Comparison of ENCODE assay signal across 1 cellular context in the genomic region with DNA sequence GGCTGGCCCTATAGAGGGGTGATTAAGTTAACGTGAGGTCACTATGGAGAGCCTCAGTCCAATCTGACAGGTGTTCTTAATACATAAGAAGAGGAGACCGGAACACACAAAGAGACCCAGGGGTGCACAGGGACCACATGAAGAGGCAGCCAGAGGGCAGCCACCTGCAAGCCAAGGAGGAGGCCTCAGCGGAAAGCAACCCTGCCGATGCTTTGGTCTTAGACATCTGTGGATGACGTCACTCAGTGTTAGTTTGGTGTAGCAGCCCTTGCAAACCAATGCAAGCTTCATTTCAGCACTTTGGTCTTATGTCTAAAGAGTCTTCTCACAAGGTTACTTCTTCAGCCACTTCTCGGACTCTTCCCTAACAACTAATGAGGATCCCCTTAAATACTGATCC.
TF ChIP-seq lines count a peak whose summit lies in the region.

No MANE protein-coding gene starts in this region.

TF ChIP-seq in GM12878, 131 proteins besides CTCF, POLR2A, EP300 and RAD21 (continued from another document):
- TF ChIP-seq SUPT20H (IDR thresholded peaks at IDR 0.05; ENCODE audit: borderline replicate concordance, control insufficient read depth, low read depth, low read length) (no peak), POLR2AphosphoS5 (IDR thresholded peaks at IDR 0.05; ENCODE audit: low read length) (no peak), BCL11A (IDR thresholded peaks at IDR 0.05; ENCODE audit: low read depth, low read length) (no peak), SPI1 (IDR thresholded peaks at IDR 0.05; ENCODE audit: borderline replicate concordance, insufficient read depth, low read depth, low read length) (no peak), CREB1 (IDR thresholded peaks at IDR 0.05; ENCODE audit: low read depth) (no peak), ZNF384 (IDR thresholded peaks at IDR 0.05; ENCODE audit: borderline replicate concordance, low read depth, low read length) (no peak), CREM (IDR thresholded peaks at IDR 0.05; ENCODE audit: low read depth) (peak; percentile 95), ZBED1 (IDR thresholded peaks at IDR 0.05; ENCODE audit: borderline replicate concordance) (no peak; the same call in 1 of the 2 replicates), YY1 (IDR thresholded peaks at IDR 0.05; ENCODE audit: low read depth, low read length) (no peak), RFX5 (IDR thresholded peaks at IDR 0.05; ENCODE audit: low read depth, low read length) (no peak), HDAC2 (IDR thresholded peaks at IDR 0.05) (no peak), NRF1 (conservative IDR thresholded peaks at IDR 0.05; ENCODE audit: low read depth, low read length) (no peak), TCF7 (IDR thresholded peaks at IDR 0.05; ENCODE audit: borderline replicate concordance) (no peak), SMAD5 (IDR thresholded peaks at IDR 0.05; ENCODE audit: low read depth) (no peak), RELA (IDR thresholded peaks at IDR 0.05; ENCODE audit: borderline replicate concordance, partially characterized antibody) (no peak), JUND (IDR thresholded peaks at IDR 0.05; ENCODE audit: low read depth, low read length) (0 out of 2 replicates have a peak, but pooled peaks have one; percentile 26), TAF1 (IDR thresholded peaks at IDR 0.05; ENCODE audit: borderline replicate concordance, low read depth, low read length) (no peak; the same call in 1 of the 2 replicates), ZNF622 (IDR thresholded peaks at IDR 0.05) (no peak), ETV6 (conservative IDR thresholded peaks at IDR 0.05 in 1 of 2, IDR thresholded peaks at IDR 0.05 in 1 of 2; ENCODE audit: borderline replicate concordance in 1 of 2, low read depth in 1 of 2) (no peak; a peak in 1 of 4 replicates), IRF4 (IDR thresholded peaks at IDR 0.05; ENCODE audit: low read depth, low read length) (peak; percentile 52; the same call in 1 of the 2 replicates), NBN (IDR thresholded peaks at IDR 0.05) (peak; percentile 42; the same call in 1 of the 2 replicates), MEF2B (IDR thresholded peaks at IDR 0.05; ENCODE audit: partially characterized antibody, poor library complexity, severe bottlenecking) (no peak), EZH2 (IDR thresholded peaks at IDR 0.05; ENCODE audit: borderline replicate concordance, control insufficient read depth, low read depth, low read length) (no peak), ZSCAN29 (IDR thresholded peaks at IDR 0.05) (no peak), RUNX3 (IDR thresholded peaks at IDR 0.05; ENCODE audit: low read length) (no peak)
- TF ChIP-seq, protein P1, sequence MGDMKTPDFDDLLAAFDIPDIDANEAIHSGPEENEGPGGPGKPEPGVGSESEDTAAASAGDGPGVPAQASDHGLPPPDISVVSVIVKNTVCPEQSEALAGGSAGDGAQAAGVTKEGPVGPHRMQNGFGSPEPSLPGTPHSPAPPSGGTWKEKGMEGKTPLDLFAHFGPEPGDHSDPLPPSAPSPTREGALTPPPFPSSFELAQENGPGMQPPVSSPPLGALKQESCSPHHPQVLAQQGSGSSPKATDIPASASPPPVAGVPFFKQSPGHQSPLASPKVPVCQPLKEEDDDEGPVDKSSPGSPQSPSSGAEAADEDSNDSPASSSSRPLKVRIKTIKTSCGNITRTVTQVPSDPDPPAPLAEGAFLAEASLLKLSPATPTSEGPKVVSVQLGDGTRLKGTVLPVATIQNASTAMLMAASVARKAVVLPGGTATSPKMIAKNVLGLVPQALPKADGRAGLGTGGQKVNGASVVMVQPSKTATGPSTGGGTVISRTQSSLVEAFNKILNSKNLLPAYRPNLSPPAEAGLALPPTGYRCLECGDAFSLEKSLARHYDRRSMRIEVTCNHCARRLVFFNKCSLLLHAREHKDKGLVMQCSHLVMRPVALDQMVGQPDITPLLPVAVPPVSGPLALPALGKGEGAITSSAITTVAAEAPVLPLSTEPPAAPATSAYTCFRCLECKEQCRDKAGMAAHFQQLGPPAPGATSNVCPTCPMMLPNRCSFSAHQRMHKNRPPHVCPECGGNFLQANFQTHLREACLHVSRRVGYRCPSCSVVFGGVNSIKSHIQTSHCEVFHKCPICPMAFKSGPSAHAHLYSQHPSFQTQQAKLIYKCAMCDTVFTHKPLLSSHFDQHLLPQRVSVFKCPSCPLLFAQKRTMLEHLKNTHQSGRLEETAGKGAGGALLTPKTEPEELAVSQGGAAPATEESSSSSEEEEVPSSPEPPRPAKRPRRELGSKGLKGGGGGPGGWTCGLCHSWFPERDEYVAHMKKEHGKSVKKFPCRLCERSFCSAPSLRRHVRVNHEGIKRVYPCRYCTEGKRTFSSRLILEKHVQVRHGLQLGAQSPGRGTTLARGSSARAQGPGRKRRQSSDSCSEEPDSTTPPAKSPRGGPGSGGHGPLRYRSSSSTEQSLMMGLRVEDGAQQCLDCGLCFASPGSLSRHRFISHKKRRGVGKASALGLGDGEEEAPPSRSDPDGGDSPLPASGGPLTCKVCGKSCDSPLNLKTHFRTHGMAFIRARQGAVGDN (IDR thresholded peaks at IDR 0.05): peak; percentile 84
- TF ChIP-seq, protein P2, sequence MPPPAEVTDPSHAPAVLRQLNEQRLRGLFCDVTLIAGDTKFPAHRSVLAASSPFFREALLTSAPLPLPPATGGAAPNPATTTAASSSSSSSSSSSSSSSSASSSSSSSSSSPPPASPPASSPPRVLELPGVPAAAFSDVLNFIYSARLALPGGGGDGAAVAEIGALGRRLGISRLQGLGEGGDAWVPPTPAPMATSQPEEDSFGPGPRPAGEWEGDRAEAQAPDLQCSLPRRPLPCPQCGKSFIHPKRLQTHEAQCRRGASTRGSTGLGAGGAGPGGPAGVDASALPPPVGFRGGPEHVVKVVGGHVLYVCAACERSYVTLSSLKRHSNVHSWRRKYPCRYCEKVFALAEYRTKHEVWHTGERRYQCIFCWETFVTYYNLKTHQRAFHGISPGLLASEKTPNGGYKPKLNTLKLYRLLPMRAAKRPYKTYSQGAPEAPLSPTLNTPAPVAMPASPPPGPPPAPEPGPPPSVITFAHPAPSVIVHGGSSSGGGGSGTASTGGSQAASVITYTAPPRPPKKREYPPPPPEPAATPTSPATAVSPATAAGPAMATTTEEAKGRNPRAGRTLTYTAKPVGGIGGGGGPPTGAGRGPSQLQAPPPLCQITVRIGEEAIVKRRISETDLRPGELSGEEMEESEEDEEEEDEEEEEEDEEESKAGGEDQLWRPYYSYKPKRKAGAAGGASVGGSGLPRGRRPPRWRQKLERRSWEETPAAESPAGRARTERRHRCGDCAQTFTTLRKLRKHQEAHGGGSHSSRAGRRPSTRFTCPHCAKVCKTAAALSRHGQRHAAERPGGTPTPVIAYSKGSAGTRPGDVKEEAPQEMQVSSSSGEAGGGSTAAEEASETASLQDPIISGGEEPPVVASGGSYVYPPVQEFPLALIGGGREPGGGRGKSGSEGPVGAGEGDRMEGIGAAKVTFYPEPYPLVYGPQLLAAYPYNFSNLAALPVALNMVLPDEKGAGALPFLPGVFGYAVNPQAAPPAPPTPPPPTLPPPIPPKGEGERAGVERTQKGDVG (CRISPR knock-in tag; IDR thresholded peaks at IDR 0.05): no peak
- TF ChIP-seq, protein P3, sequence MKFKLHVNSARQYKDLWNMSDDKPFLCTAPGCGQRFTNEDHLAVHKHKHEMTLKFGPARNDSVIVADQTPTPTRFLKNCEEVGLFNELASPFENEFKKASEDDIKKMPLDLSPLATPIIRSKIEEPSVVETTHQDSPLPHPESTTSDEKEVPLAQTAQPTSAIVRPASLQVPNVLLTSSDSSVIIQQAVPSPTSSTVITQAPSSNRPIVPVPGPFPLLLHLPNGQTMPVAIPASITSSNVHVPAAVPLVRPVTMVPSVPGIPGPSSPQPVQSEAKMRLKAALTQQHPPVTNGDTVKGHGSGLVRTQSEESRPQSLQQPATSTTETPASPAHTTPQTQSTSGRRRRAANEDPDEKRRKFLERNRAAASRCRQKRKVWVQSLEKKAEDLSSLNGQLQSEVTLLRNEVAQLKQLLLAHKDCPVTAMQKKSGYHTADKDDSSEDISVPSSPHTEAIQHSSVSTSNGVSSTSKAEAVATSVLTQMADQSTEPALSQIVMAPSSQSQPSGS (IDR thresholded peaks at IDR 0.05; ENCODE audit: low read length): no peak
- TF ChIP-seq, protein P4, sequence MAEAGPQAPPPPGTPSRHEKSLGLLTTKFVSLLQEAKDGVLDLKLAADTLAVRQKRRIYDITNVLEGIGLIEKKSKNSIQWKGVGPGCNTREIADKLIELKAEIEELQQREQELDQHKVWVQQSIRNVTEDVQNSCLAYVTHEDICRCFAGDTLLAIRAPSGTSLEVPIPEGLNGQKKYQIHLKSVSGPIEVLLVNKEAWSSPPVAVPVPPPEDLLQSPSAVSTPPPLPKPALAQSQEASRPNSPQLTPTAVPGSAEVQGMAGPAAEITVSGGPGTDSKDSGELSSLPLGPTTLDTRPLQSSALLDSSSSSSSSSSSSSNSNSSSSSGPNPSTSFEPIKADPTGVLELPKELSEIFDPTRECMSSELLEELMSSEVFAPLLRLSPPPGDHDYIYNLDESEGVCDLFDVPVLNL (IDR thresholded peaks at IDR 0.05; ENCODE audit: low read depth, low read length): no peak
- TF ChIP-seq, protein P5, sequence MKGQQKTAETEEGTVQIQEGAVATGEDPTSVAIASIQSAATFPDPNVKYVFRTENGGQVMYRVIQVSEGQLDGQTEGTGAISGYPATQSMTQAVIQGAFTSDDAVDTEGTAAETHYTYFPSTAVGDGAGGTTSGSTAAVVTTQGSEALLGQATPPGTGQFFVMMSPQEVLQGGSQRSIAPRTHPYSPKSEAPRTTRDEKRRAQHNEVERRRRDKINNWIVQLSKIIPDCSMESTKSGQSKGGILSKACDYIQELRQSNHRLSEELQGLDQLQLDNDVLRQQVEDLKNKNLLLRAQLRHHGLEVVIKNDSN (IDR thresholded peaks at IDR 0.05; ENCODE audit: borderline replicate concordance, extremely low read length, insufficient read depth, low read depth, low read length): no peak
- TF ChIP-seq, protein P6, sequence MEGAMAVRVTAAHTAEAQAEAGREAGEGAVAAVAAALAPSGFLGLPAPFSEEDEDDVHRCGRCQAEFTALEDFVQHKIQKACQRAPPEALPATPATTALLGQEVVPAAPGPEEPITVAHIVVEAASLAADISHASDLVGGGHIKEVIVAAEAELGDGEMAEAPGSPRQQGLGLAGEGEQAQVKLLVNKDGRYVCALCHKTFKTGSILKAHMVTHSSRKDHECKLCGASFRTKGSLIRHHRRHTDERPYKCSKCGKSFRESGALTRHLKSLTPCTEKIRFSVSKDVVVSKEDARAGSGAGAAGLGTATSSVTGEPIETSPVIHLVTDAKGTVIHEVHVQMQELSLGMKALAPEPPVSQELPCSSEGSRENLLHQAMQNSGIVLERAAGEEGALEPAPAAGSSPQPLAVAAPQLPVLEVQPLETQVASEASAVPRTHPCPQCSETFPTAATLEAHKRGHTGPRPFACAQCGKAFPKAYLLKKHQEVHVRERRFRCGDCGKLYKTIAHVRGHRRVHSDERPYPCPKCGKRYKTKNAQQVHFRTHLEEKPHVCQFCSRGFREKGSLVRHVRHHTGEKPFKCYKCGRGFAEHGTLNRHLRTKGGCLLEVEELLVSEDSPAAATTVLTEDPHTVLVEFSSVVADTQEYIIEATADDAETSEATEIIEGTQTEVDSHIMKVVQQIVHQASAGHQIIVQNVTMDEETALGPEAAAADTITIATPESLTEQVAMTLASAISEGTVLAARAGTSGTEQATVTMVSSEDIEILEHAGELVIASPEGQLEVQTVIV (IDR thresholded peaks at IDR 0.05; ENCODE audit: borderline replicate concordance, partially characterized antibody): no peak
- TF ChIP-seq, protein P7, sequence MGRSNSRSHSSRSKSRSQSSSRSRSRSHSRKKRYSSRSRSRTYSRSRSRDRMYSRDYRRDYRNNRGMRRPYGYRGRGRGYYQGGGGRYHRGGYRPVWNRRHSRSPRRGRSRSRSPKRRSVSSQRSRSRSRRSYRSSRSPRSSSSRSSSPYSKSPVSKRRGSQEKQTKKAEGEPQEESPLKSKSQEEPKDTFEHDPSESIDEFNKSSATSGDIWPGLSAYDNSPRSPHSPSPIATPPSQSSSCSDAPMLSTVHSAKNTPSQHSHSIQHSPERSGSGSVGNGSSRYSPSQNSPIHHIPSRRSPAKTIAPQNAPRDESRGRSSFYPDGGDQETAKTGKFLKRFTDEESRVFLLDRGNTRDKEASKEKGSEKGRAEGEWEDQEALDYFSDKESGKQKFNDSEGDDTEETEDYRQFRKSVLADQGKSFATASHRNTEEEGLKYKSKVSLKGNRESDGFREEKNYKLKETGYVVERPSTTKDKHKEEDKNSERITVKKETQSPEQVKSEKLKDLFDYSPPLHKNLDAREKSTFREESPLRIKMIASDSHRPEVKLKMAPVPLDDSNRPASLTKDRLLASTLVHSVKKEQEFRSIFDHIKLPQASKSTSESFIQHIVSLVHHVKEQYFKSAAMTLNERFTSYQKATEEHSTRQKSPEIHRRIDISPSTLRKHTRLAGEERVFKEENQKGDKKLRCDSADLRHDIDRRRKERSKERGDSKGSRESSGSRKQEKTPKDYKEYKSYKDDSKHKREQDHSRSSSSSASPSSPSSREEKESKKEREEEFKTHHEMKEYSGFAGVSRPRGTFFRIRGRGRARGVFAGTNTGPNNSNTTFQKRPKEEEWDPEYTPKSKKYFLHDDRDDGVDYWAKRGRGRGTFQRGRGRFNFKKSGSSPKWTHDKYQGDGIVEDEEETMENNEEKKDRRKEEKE (IDR thresholded peaks at IDR 0.05): no peak
- TF ChIP-seq, protein P8, sequence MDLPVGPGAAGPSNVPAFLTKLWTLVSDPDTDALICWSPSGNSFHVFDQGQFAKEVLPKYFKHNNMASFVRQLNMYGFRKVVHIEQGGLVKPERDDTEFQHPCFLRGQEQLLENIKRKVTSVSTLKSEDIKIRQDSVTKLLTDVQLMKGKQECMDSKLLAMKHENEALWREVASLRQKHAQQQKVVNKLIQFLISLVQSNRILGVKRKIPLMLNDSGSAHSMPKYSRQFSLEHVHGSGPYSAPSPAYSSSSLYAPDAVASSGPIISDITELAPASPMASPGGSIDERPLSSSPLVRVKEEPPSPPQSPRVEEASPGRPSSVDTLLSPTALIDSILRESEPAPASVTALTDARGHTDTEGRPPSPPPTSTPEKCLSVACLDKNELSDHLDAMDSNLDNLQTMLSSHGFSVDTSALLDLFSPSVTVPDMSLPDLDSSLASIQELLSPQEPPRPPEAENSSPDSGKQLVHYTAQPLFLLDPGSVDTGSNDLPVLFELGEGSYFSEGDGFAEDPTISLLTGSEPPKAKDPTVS (IDR thresholded peaks at IDR 0.05; ENCODE audit: low read depth, low read length): no peak
TF ChIP-seq in GM12878: peak in this region for 11.
